ENCODE assay signal across 8 cellular contexts in genomic region chr15:49621327-49622210, GRCh38. TPM values are rescaled to one million over a fixed set of nuclear protein-coding genes. Genes with fewer than 3 reads are reported as not detected.
DNase-seq lines count a peak whose midpoint lies in the region; ATAC-seq and TF ChIP-seq lines count a peak whose summit lies in the region.

No MANE protein-coding gene starts in this region.

- peaks cover 61% of the 10 kb centered on the region for H3K4me1 Mint-ChIP-seq in brain

- DNase-seq in GM12864 (ENCODE audit: low read depth) (no peak), NCI-H526 treated with DMSO at 0.1 percent for 48 hours (lab: John Stamatoyannopoulos, UW) (peak; percentile 58), lower lobe of right lung (no peak), upper lobe of right lung (no peak), posterior vena cava (ENCODE audit: low spot score) (no peak)
- DNase-seq in activated CD4-positive, CD25-positive, alpha-beta regulatory T cell (lab: John Stamatoyannopoulos, UW) = no peak

- H3K4me3 Mint-ChIP-seq in brain = peak overlapping the region; percentile 94 to 99 (median 97)

- peak overlapping the region; percentile 97 to 99 (median 99) for H3K27ac Mint-ChIP-seq in brain

- H3K27me3 ChIP-seq in lower lobe of right lung (ENCODE audit: low read depth) (no peaks in the 10 kb centered on the region), upper lobe of right lung (no peaks in the 10 kb centered on the region)

- H3K27ac ChIP-seq in lower lobe of right lung (peak overlapping the region; percentile 94), upper lobe of right lung (peak overlapping the region; percentile 98)

- ATAC-seq in lower lobe of right lung (peak in 1 of 2 donors; percentile 15), upper lobe of right lung (no peak), HG03442 (IDR thresholded peaks at IDR 0.05; ENCODE audit: unreplicated experiment) (no peak)

- H3K9me3 Mint-ChIP-seq in brain = peaks cover 9 to 14% (median 13%) of the 10 kb centered on the region in 5 experiments

- H3K36me3 Mint-ChIP-seq in brain = peaks cover 36% of the 10 kb centered on the region

- no peak for TF ChIP-seq CTCF in GM12864 (IDR thresholded peaks at IDR 0.05; ENCODE audit: low read depth, low read length, missing control alignments)
- TF ChIP-seq CTCF in brain (conservative IDR thresholded peaks at IDR 0.05) = no peak
- TF ChIP-seq CTCF in lower lobe of right lung (IDR thresholded peaks at IDR 0.05) = no peak
- TF ChIP-seq CTCF in upper lobe of right lung (IDR thresholded peaks at IDR 0.05) = no peak

- intact Hi-C loops in lower lobe of right lung (cut with DNase I) = no loop called here
- intact Hi-C loops in upper lobe of right lung (cut with DNase I) = no loop called here
- intact Hi-C loops in posterior vena cava (cut with DNase I) = loop anchor here (5.0 to 10.0 kb wide), 2 partner anchors 197 to 1421 kb away; partner anchors contain the start of gene FGF7 (in 1 of the 2)

- H3K36me3 ChIP-seq in lower lobe of right lung (peaks cover 9% of the 10 kb centered on the region), upper lobe of right lung (peaks cover 5% of the 10 kb centered on the region)

- H3K27me3 Mint-ChIP-seq in brain = peaks cover 7% of the 10 kb centered on the region

- H3K9me3 ChIP-seq in lower lobe of right lung (peaks cover 9% of the 10 kb centered on the region), upper lobe of right lung (no peaks in the 10 kb centered on the region)

- H3K4me3 ChIP-seq in GM12864 (ENCODE audit: low read depth, low read length) = peak overlapping the region; percentile 74
- peak overlapping the region; percentile 78 for H3K4me3 ChIP-seq in lower lobe of right lung
- H3K4me3 ChIP-seq in upper lobe of right lung = peak overlapping the region; percentile 85

- H3K4me1 ChIP-seq in lower lobe of right lung (peaks cover 23% of the 10 kb centered on the region), upper lobe of right lung (peaks cover 25% of the 10 kb centered on the region)

RNA-seq across cellular contexts. Expression of gene DTWD1, which starts 0.7 kb away (rescaled TPM):
- 7.3 TPM for polyA plus RNA-seq in brain (ENCODE audit: insufficient read depth, low read depth, low replicate concordance)
- total RNA-seq in lower lobe of right lung (29.3 TPM), upper lobe of right lung (29.3 TPM), posterior vena cava (10 to 100 TPM; 45.2 to 49.1 TPM)

RNA-seq across cellular contexts. Expression of gene FAM227B, which starts 1.0 kb away (rescaled TPM):
- polyA plus RNA-seq in brain (ENCODE audit: insufficient read depth, low read depth, low replicate concordance) = 4.9 TPM
- total RNA-seq in lower lobe of right lung (5.1 TPM), upper lobe of right lung (4.5 TPM), posterior vena cava (1 to 10 TPM; 3.9 to 8.0 TPM)

Comparison
In these comparisons a context has a peak if more than half of its experiments do, and no peak if none do; other contexts are left out.
1. intact Hi-C loops: an anchor here in posterior vena cava (5.0 to 10.0 kb wide); none called in lower lobe of right lung and upper lobe of right lung.